Comparison of ENCODE assay signal across 28 cellular contexts in genomic region chr18:2040279-2040678, GRCh38.
"Had no signal": no experiment of that assay in that cellular context is flagged by ENCODE, and none has a peak within 500 bp of the region (broad histone marks: within the 10 kb centered on the region; RNA-seq: fewer than 3 reads in every experiment).

No MANE protein-coding gene starts in this region.

- H3K27ac ChIP-seq: colonic mucosa, coronary artery, dorsolateral prefrontal cortex, epithelial cell of prostate, esophagus muscularis mucosa, esophagus squamous epithelium, foreskin keratinocyte, gastrocnemius medialis, gastroesophageal sphincter, heart left ventricle, heart right ventricle had no signal

- H3K27me3 ChIP-seq: colonic mucosa, dorsolateral prefrontal cortex, esophagus muscularis mucosa, esophagus squamous epithelium, foreskin keratinocyte, gastrocnemius medialis, gastroesophageal sphincter, heart left ventricle, heart right ventricle had no signal

- H3K4me3 ChIP-seq: colonic mucosa, coronary artery, dorsolateral prefrontal cortex, esophagus muscularis mucosa, esophagus squamous epithelium, gastrocnemius medialis, gastroesophageal sphincter, heart left ventricle, heart right ventricle had no signal

- H3K36me3 ChIP-seq: colonic mucosa, esophagus muscularis mucosa, esophagus squamous epithelium, gastrocnemius medialis, gastroesophageal sphincter, heart left ventricle, heart right ventricle had no signal

- DNase-seq: colonic mucosa; cortex of kidney; dermis blood vessel endothelial cell; dorsolateral prefrontal cortex; effector CD4-positive, alpha-beta T cell; effector CD8-positive, alpha-beta T cell; effector memory CD4-positive, alpha-beta T cell; effector memory CD8-positive, alpha-beta T cell; endodermal cell; erythroblast; esophagus squamous epithelium; foreskin fibroblast; foreskin keratinocyte; foreskin melanocyte; gastrocnemius medialis; glutamatergic neuron; head of caudate nucleus; heart left ventricle; heart right ventricle had no signal

- ATAC-seq: effector memory CD8-positive, alpha-beta T cell; esophagus mucosa; foreskin keratinocyte; gastrocnemius medialis; gastroesophageal sphincter; heart left ventricle; heart right ventricle had no signal

- FAIRE-seq: colon, endometrium, endothelial cell of umbilical vein, frontal cortex had no signal

- H3K9me3 ChIP-seq: colonic mucosa, esophagus squamous epithelium, gastrocnemius medialis had no signal

- H3K4me1 ChIP-seq: colonic mucosa, esophagus muscularis mucosa, esophagus squamous epithelium, gastrocnemius medialis, gastroesophageal sphincter, heart left ventricle, heart right ventricle had no signal
